ENCODE assay signal across 7 cellular contexts in genomic region chr5:97183930-97184213, GRCh38. TPM values are rescaled to one million over a fixed set of nuclear protein-coding genes. Genes with fewer than 3 reads are reported as not detected.
DNase-seq lines count a peak whose midpoint lies in the region; ATAC-seq, FAIRE-seq and TF ChIP-seq lines count a peak whose summit lies in the region.

No MANE protein-coding gene starts in this region.

- no peaks in the 10 kb centered on the region for H3K9me3 ChIP-seq in kidney (ENCODE audit: control insufficient read depth in 1 of 2, low read length in 2 of 2)
- no peaks in the 10 kb centered on the region for H3K9me3 ChIP-seq in subcutaneous abdominal adipose tissue (ENCODE audit: control insufficient read depth in 5 of 5, low read length in 5 of 5)

- H3K9ac ChIP-seq in kidney (ENCODE audit: low read length in 2 of 2): peak overlapping the region; percentile 61 to 88
- H3K9ac ChIP-seq in subcutaneous abdominal adipose tissue (ENCODE audit: low read length in 5 of 5): peak overlapping the region; percentile 72 to 99 (median 86)

- H3K27me3 ChIP-seq in subcutaneous abdominal adipose tissue (ENCODE audit: control insufficient read depth in 5 of 5, insufficient read depth in 4 of 5, low read length in 5 of 5): no peaks in the 10 kb centered on the region

- H3K4me3 Mint-ChIP-seq in activated naive CD8-positive, alpha-beta T cell treated with anti-CD3 and anti-CD28 coated beads, Interleukin-2, amount 50 U/mL, for 24 hours: peak overlapping the region; percentile 93

- H3K27ac Mint-ChIP-seq in activated naive CD8-positive, alpha-beta T cell treated with anti-CD3 and anti-CD28 coated beads, Interleukin-2, amount 50 U/mL, for 24 hours: peak overlapping the region; percentile 100

- peaks cover 33% of the 10 kb centered on the region for H3K36me3 Mint-ChIP-seq in activated naive CD8-positive, alpha-beta T cell treated with anti-CD3 and anti-CD28 coated beads, Interleukin-2, amount 50 U/mL, for 24 hours (ENCODE audit: low read depth)

- no peak for TF ChIP-seq CTCF in kidney (IDR thresholded peaks at IDR 0.05; ENCODE audit: borderline replicate concordance, extremely low read depth, insufficient read depth)

- ATAC-seq in activated naive CD8-positive, alpha-beta T cell treated with anti-CD3 and anti-CD28 coated beads, Interleukin-2, amount 50 U/mL, for 24 hours: no peak
- ATAC-seq in GM21528 (IDR thresholded peaks at IDR 0.05; ENCODE audit: low FRiP score, unreplicated experiment): no peak

- no peak for FAIRE-seq in kidney (lab: Jason Lieb, UNC)

- H3K36me3 ChIP-seq in kidney (ENCODE audit: control insufficient read depth in 1 of 2, insufficient read depth in 2 of 2, low read length in 2 of 2) (peaks cover under 1% of the 10 kb centered on the region in 2 donors), subcutaneous abdominal adipose tissue (ENCODE audit: control insufficient read depth in 5 of 5, insufficient read depth in 5 of 5, low read length in 5 of 5) (peaks cover 0 to 9% (median 1%) of the 10 kb centered on the region in 5 donors)

- H3K9me3 Mint-ChIP-seq in activated naive CD8-positive, alpha-beta T cell treated with anti-CD3 and anti-CD28 coated beads, Interleukin-2, amount 50 U/mL, for 24 hours: peaks cover 12% of the 10 kb centered on the region

- intact Hi-C loops in kidney (cut with DNase I): no loop called here

- peaks cover 45% of the 10 kb centered on the region for H3K4me1 Mint-ChIP-seq in activated naive CD8-positive, alpha-beta T cell treated with anti-CD3 and anti-CD28 coated beads, Interleukin-2, amount 50 U/mL, for 24 hours

- peaks cover 5% of the 10 kb centered on the region in 2 donors for H3K4me1 ChIP-seq in kidney (ENCODE audit: control insufficient read depth in 1 of 2, insufficient read depth in 1 of 2, low read depth in 1 of 2, low read length in 2 of 2)
- H3K4me1 ChIP-seq in subcutaneous abdominal adipose tissue (ENCODE audit: control insufficient read depth in 5 of 5, insufficient read depth in 5 of 5, low read length in 5 of 5): peaks cover 2 to 28% (median 20%) of the 10 kb centered on the region in 5 donors

- DNase-seq in Jurkat, Clone E6-1 (ENCODE audit: low read depth, low spot score): no peak
- DNase-seq in activated naive CD8-positive, alpha-beta T cell treated with anti-CD3 and anti-CD28 coated beads, Interleukin-2, amount 50 U/mL, for 24 hours: no peak
- DNase-seq in kidney (no peak), NCI-H1694 (lab: John Stamatoyannopoulos, UW) (no peak), NCI-H2171 (lab: John Stamatoyannopoulos, UW) (no peak)

- peak overlapping the region; percentile 83 for H3K4me3 ChIP-seq in Jurkat, Clone E6-1 (ENCODE audit: low read length)
- peak overlapping the region; percentile 93 to 96 for H3K4me3 ChIP-seq in kidney (ENCODE audit: low read length in 2 of 2)
- H3K4me3 ChIP-seq in subcutaneous abdominal adipose tissue (ENCODE audit: low read depth in 1 of 5, low read length in 5 of 5): peak overlapping the region; percentile 80 to 99 (median 97)

- peaks cover 2% of the 10 kb centered on the region for H3K27me3 Mint-ChIP-seq in activated naive CD8-positive, alpha-beta T cell treated with anti-CD3 and anti-CD28 coated beads, Interleukin-2, amount 50 U/mL, for 24 hours

- peak overlapping the region; percentile 92 to 95 for H3K27ac ChIP-seq in kidney (ENCODE audit: low read depth in 2 of 2, low read length in 2 of 2)
- H3K27ac ChIP-seq in subcutaneous abdominal adipose tissue (ENCODE audit: low read depth, low read length): peak overlapping the region; percentile 95

RNA-seq across cellular contexts. Expression of gene RIOK2, which starts 0.8 kb away (rescaled TPM):
- polyA plus RNA-seq in Jurkat, Clone E6-1 (2012; ENCODE audit: insufficient read depth, insufficient read length): 62.8 TPM
- total RNA-seq in kidney: 23.3 TPM
- 18.2 TPM for polyA plus RNA-seq in kidney (ENCODE audit: insufficient read depth, low read depth, low replicate concordance)

RNA-seq across cellular contexts. Expression of gene LIX1, which starts 41.5 kb away (rescaled TPM):
- not detected for polyA plus RNA-seq in Jurkat, Clone E6-1 (2012; ENCODE audit: insufficient read depth, insufficient read length)
- total RNA-seq in kidney: 33.4 TPM
- polyA plus RNA-seq in kidney (ENCODE audit: insufficient read depth, low read depth, low replicate concordance): 0.65 TPM
